ENCODE assay signal across 8 cellular contexts in the genomic region with DNA sequence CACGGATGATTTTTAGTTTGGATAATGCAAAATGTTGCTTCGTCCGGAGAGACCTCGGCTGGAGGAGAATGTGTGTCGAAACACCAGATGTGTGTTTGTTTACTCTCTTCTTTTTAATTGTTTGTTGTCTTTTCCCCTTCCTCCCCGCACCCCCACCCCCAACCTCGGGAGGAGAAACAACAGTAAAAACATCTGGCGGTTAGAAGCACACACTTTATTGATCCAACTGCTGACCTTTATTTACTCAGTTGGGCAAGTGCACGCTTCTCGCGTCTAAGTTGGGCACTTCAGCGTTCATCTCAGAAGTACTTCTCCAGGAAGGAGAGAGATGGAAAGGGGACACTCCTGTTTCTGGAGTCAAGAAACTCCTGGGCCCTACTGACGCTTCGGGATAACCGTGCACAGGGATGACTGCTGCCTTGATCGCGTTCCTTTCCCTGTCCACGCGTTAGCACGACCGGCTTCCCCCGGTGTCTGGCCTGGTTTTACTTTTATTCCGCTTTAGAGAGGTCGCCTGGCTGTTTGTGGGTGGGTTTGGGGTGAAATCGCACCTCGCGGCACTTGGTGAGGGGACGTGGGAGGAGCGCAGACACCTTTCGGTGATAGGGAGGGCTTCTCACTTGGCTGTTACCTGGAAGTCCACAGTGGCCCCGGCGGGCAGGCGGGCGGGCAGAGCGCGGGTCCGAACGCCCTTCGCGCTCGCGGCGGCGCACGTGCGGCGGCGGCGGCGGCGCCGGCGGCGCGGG.
DNase-seq lines count a peak whose midpoint lies in the region; ATAC-seq lines count a peak whose summit lies in the region.

No MANE protein-coding gene starts in this region.

- ATAC-seq in activated CD8-positive, alpha-beta memory T cell treated with anti-CD3 and anti-CD28 coated beads, Interleukin-2, amount 10 ng/mL, durations not matched to agents 7 days and 5 days: no peak
- ATAC-seq in naive thymus-derived CD8-positive, alpha-beta T cell: no peak
- ATAC-seq in HG02973 (IDR thresholded peaks at IDR 0.05; ENCODE audit: unreplicated experiment): no peak

- peak overlapping the region; percentile 59 for H3K27ac Mint-ChIP-seq in activated CD8-positive, alpha-beta memory T cell treated with anti-CD3 and anti-CD28 coated beads, Interleukin-2, amount 10 ng/mL, durations not matched to agents 7 days and 5 days
- H3K27ac Mint-ChIP-seq in naive thymus-derived CD8-positive, alpha-beta T cell: no peak overlapping the region

- H3K9me3 Mint-ChIP-seq in activated CD8-positive, alpha-beta memory T cell treated with anti-CD3 and anti-CD28 coated beads, Interleukin-2, amount 10 ng/mL, durations not matched to agents 7 days and 5 days (ENCODE audit: low read depth): no peaks in the 10 kb centered on the region
- peaks cover 0 to 4% (median 0%) of the 10 kb centered on the region in 9 donors for H3K9me3 Mint-ChIP-seq in naive thymus-derived CD8-positive, alpha-beta T cell

- peaks cover 40% of the 10 kb centered on the region for H3K4me1 Mint-ChIP-seq in activated CD8-positive, alpha-beta memory T cell treated with anti-CD3 and anti-CD28 coated beads, Interleukin-2, amount 10 ng/mL, durations not matched to agents 7 days and 5 days
- peaks cover 12 to 46% (median 42%) of the 10 kb centered on the region in 4 donors for H3K4me1 Mint-ChIP-seq in naive thymus-derived CD8-positive, alpha-beta T cell

- peak overlapping the region; percentile 79 for H3K4me3 ChIP-seq in endocrine pancreas (ENCODE audit: control insufficient read depth, insufficient read depth, low read length)

- H3K4me3 Mint-ChIP-seq in activated CD8-positive, alpha-beta memory T cell treated with anti-CD3 and anti-CD28 coated beads, Interleukin-2, amount 10 ng/mL, durations not matched to agents 7 days and 5 days: peak overlapping the region; percentile 77
- H3K4me3 Mint-ChIP-seq in naive thymus-derived CD8-positive, alpha-beta T cell: peak overlapping the region; percentile 69 to 86 (median 79)

- peak overlapping the region; percentile 75 for H3K9ac ChIP-seq in endocrine pancreas (ENCODE audit: control insufficient read depth, insufficient read depth, low read length)

- no peaks in the 10 kb centered on the region for H3K9me3 ChIP-seq in endocrine pancreas (ENCODE audit: control insufficient read depth, low read length)

- CTCF ChIA-PET in activated CD8-positive, alpha-beta memory T cell treated with anti-CD3 and anti-CD28 coated beads, Interleukin-2, amount 10 ng/mL, durations not matched to agents 7 days and 5 days (lab: Charles Lee): no interaction called here

- H3K27me3 ChIP-seq in endocrine pancreas (ENCODE audit: control insufficient read depth, insufficient read depth, low read length): peaks cover 2% of the 10 kb centered on the region

- peaks cover 24% of the 10 kb centered on the region for H3K4me1 ChIP-seq in endocrine pancreas (ENCODE audit: control insufficient read depth, insufficient read depth, low read length)

- peaks cover 78% of the 10 kb centered on the region for H3K27me3 Mint-ChIP-seq in activated CD8-positive, alpha-beta memory T cell treated with anti-CD3 and anti-CD28 coated beads, Interleukin-2, amount 10 ng/mL, durations not matched to agents 7 days and 5 days
- H3K27me3 Mint-ChIP-seq in naive thymus-derived CD8-positive, alpha-beta T cell: peaks cover 36 to 61% (median 56%) of the 10 kb centered on the region in 5 donors

- H3K36me3 ChIP-seq in endocrine pancreas (ENCODE audit: control insufficient read depth, insufficient read depth, low read length): no peaks in the 10 kb centered on the region

- DNase-seq in activated CD8-positive, alpha-beta memory T cell treated with anti-CD3 and anti-CD28 coated beads, Interleukin-2, amount 10 ng/mL, durations not matched to agents 7 days and 5 days: no peak
- DNase-seq in activated CD8-positive, alpha-beta memory T cell treated with anti-CD3 and anti-CD28 coated beads, Interleukin-2, amount 50 U/mL, for 4 hours: no peak
- DNase-seq in NCI-H774 (lab: John Stamatoyannopoulos, UW): peak; percentile 62
- DNase-seq in naive thymus-derived CD8-positive, alpha-beta T cell: no peak
- no peak for DNase-seq in NCI-H226
- no peak for DNase-seq in GF-D8 (lab: John Stamatoyannopoulos, UW)

- H3K36me3 Mint-ChIP-seq in activated CD8-positive, alpha-beta memory T cell treated with anti-CD3 and anti-CD28 coated beads, Interleukin-2, amount 10 ng/mL, durations not matched to agents 7 days and 5 days: peaks cover 1% of the 10 kb centered on the region
- H3K36me3 Mint-ChIP-seq in naive thymus-derived CD8-positive, alpha-beta T cell: peaks cover 0 to 2% (median 2%) of the 10 kb centered on the region in 3 donors

- POLR2A ChIA-PET in naive thymus-derived CD8-positive, alpha-beta T cell (lab: Charles Lee): no interaction called here
